Comparison of ENCODE assay signal across 8 cellular contexts in genomic region chr1:85259866-85260345, GRCh38.
DNase-seq lines count a peak whose midpoint lies in the region; ATAC-seq and TF ChIP-seq lines count a peak whose summit lies in the region.

No MANE protein-coding gene starts in this region.

- H3K27me3 ChIP-seq in OCI-LY3 (ENCODE audit: low read depth, low read length) = no peaks in the 10 kb centered on the region
- H3K27me3 ChIP-seq in neuron (ENCODE audit: insufficient read depth, low read length) = no peaks in the 10 kb centered on the region

- peaks cover 20% of the 10 kb centered on the region for H3K79me2 ChIP-seq in OCI-LY3 (ENCODE audit: low read length)

- no peak for TF ChIP-seq CTCF in OCI-LY3 (IDR thresholded peaks at IDR 0.05; ENCODE audit: low read depth, low read length)

- peaks cover 6% of the 10 kb centered on the region for H4K20me1 ChIP-seq in OCI-LY3 (ENCODE audit: insufficient read depth, low read length)

- H3K36me3 ChIP-seq in OCI-LY3 (replicated peaks; ENCODE audit: low read depth, low read length) = peaks cover 33% of the 10 kb centered on the region
- H3K36me3 ChIP-seq in neuron (ENCODE audit: insufficient read depth, low read length) = peaks cover 25% of the 10 kb centered on the region

- H3K27ac ChIP-seq in OCI-LY3 (ENCODE audit: low read length) (no peak overlapping the region), epithelial cell of prostate (peak overlapping the region; percentile 42)

- no peak for ATAC-seq in GM21576 (IDR thresholded peaks at IDR 0.05; ENCODE audit: unreplicated experiment)

- H3K4me2 ChIP-seq in OCI-LY3 (ENCODE audit: low read length) = peak overlapping the region; percentile 80

- H3K4me1 ChIP-seq in OCI-LY3 (ENCODE audit: low read length) = peaks cover 10% of the 10 kb centered on the region
- H3K4me1 ChIP-seq in neuron (ENCODE audit: insufficient read depth, low read length) = peaks cover 18% of the 10 kb centered on the region

- H2AFZ ChIP-seq in OCI-LY3 (ENCODE audit: low read depth, low read length) (peak overlapping the region; percentile 88), neuron (ENCODE audit: low read depth, low read length) (peak overlapping the region; percentile 81)

- DNase-seq in GM03348 (ENCODE audit: low spot score) (peak; percentile 52), epithelial cell of prostate (ENCODE audit: low read depth, low spot score) (no peak), SHP77 treated with DMSO at 0.1 percent for 48 hours (lab: John Stamatoyannopoulos, UW) (no peak), SIG-M5 treated with dmso at 0.1 percent for 504 hours (lab: John Stamatoyannopoulos, UW; ENCODE audit: unreplicated experiment) (no peak), NCI-H345 treated with DMSO at 0.1 percent for 48 hours (lab: John Stamatoyannopoulos, UW; ENCODE audit: unreplicated experiment) (no peak)

- peak overlapping the region; percentile 95 for H3K4me3 ChIP-seq in OCI-LY3 (ENCODE audit: low read length)
- peak overlapping the region; percentile 84 for H3K4me3 ChIP-seq in neuron (ENCODE audit: low read length)

- H3K9ac ChIP-seq in OCI-LY3 (ENCODE audit: low read length) = 0 out of 2 replicates have a peak overlapping the region, but pooled peaks have one; percentile 29

- H3K9me3 ChIP-seq in OCI-LY3 (ENCODE audit: insufficient read depth, low read length) (no peaks in the 10 kb centered on the region), neuron (ENCODE audit: low read length) (no peaks in the 10 kb centered on the region)
